ENCODE assay signal across 15 cellular contexts in the genomic region with DNA sequence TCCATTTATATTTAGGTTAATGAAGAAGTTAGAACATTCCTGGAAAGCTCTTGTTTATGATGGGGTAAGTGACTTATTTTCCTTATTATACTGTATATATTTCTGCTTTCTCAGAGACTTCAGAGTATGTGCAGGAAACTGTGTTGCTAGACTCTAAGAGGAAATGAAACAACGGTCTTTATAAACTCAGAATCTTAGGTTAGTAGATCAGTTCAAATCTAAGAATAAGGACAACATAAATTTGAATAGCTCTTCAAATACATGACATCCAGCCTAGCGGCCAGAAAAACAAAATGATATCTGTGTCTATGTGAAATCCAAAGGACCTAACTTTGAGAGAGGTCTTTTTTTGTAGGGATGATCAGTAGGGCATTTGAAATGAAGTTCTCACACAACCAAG.
DNase-seq lines count a peak whose midpoint lies in the region; ATAC-seq and TF ChIP-seq lines count a peak whose summit lies in the region.
"Had no signal": no experiment of that assay in that cellular context is flagged by ENCODE, and none has a peak within 500 bp of the region (broad histone marks: within the 10 kb centered on the region; RNA-seq: fewer than 3 reads in every experiment).

No MANE protein-coding gene starts in this region.

- no peak overlapping the region for H3K27ac Mint-ChIP-seq in mesothelial cell of epicardium
- H3K27ac Mint-ChIP-seq: GM23338 had no signal

- TF ChIP-seq EP300 in stomach (IDR thresholded peaks at IDR 0.05) = no peak

- H3K9me3 Mint-ChIP-seq in mesothelial cell of epicardium = no peaks in the 10 kb centered on the region
- H3K9me3 Mint-ChIP-seq: GM23338 had no signal

- H3K27ac ChIP-seq in stomach = no peak overlapping the region
- H3K27ac ChIP-seq: Peyer's patch, thoracic aorta had no signal

- peaks cover 0 to 29% (median 3%) of the 10 kb centered on the region in 4 donors for H3K36me3 ChIP-seq in stomach
- H3K36me3 ChIP-seq: Peyer's patch, thoracic aorta had no signal

- no peak overlapping the region for H3K4me3 ChIP-seq in stomach
- H3K4me3 ChIP-seq: GM23338, Peyer's patch, thoracic aorta had no signal

- no peaks in the 10 kb centered on the region for H3K36me3 Mint-ChIP-seq in mesothelial cell of epicardium

- no peaks in the 10 kb centered on the region for H3K4me1 Mint-ChIP-seq in mesothelial cell of epicardium

- TF ChIP-seq POLR2A in stomach (IDR thresholded peaks at IDR 0.05) = no peak

- peak; percentile 50 for DNase-seq in NOMO-1 treated with DMSO at 0.1 percent for 48 hours (lab: John Stamatoyannopoulos, UW; ENCODE audit: unreplicated experiment)
- DNase-seq in NOMO-1 treated with dmso at 0.1 percent for 144 hours (lab: John Stamatoyannopoulos, UW; ENCODE audit: unreplicated experiment) = no peak
- DNase-seq in pons (ENCODE audit: low spot score) = peak; percentile 8
- no peak for DNase-seq in mesothelial cell of epicardium (ENCODE audit: low spot score in 2 of 2, unreplicated experiment in 2 of 2)
- no peak for DNase-seq in stomach
- DNase-seq in activated effector memory CD4-positive, alpha-beta T cell treated with Interleukin-2 at 50 U/mL for 16 hours = no peak
- DNase-seq: 8988T; activated CD8-positive, alpha-beta memory T cell treated with anti-CD3 and anti-CD28 coated beads, Interleukin-2, amount 50 U/mL, for 48 hours; amygdala; Peyer's patch had no signal

- H3K27me3 ChIP-seq in stomach = no peaks in the 10 kb centered on the region
- H3K27me3 ChIP-seq: Peyer's patch had no signal

- H3K9me3 ChIP-seq in stomach = no peaks in the 10 kb centered on the region
- H3K9me3 ChIP-seq: Peyer's patch, thoracic aorta had no signal

- intact Hi-C loops in stomach (cut with DNase I; ENCODE audit: low total_unique reads) = no loop called here

- no peak overlapping the region for H3K4me3 Mint-ChIP-seq in mesothelial cell of epicardium
- H3K4me3 Mint-ChIP-seq: GM23338 had no signal

- WGBS in stomach, 5 donors = 54 to 73% (median 66%) methylated on average over 2 of the region's 2 CpGs

- H3K4me1 ChIP-seq in stomach = no peaks in the 10 kb centered on the region
- H3K4me1 ChIP-seq: Peyer's patch had no signal

- ATAC-seq in GM21786 (IDR thresholded peaks at IDR 0.05; ENCODE audit: unreplicated experiment) (peak; percentile 74), HG03571 (IDR thresholded peaks at IDR 0.05; ENCODE audit: unreplicated experiment) (peak; percentile 66)
- ATAC-seq: GM23338, sciatic nerve had no signal

- H3K27me3 Mint-ChIP-seq in mesothelial cell of epicardium (ENCODE audit: low read depth) = no peaks in the 10 kb centered on the region

- TF ChIP-seq CTCF in mesothelial cell of epicardium (IDR thresholded peaks at IDR 0.05; ENCODE audit: unreplicated experiment) = no peak
- no peak for TF ChIP-seq CTCF in stomach (IDR thresholded peaks at IDR 0.05)

Comparison
In these comparisons a context has a peak if more than half of its experiments do, and no peak if none do; other contexts are left out.
1. DNase-seq: peak in NOMO-1 treated with DMSO at 0.1 percent for 48 hours (single experiment) and pons (single experiment); none in NOMO-1 treated with dmso at 0.1 percent for 144 hours (single experiment), mesothelial cell of epicardium (0 of 2), stomach (single experiment) and activated effector memory CD4-positive, alpha-beta T cell treated with Interleukin-2 at 50 U/mL for 16 hours (single experiment).